Comparison of ENCODE assay signal across 2 cellular contexts in genomic region chr6:113381232-113381631, GRCh38.
TF ChIP-seq lines count a peak whose summit lies in the region.

No MANE protein-coding gene starts in this region.

TF ChIP-seq in IMR-90, 13 proteins besides CTCF, POLR2A, EP300 and RAD21:
- TF ChIP-seq, protein P1, sequence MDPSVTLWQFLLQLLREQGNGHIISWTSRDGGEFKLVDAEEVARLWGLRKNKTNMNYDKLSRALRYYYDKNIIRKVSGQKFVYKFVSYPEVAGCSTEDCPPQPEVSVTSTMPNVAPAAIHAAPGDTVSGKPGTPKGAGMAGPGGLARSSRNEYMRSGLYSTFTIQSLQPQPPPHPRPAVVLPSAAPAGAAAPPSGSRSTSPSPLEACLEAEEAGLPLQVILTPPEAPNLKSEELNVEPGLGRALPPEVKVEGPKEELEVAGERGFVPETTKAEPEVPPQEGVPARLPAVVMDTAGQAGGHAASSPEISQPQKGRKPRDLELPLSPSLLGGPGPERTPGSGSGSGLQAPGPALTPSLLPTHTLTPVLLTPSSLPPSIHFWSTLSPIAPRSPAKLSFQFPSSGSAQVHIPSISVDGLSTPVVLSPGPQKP (IDR thresholded peaks at IDR 0.05; ENCODE audit: borderline replicate concordance, low read depth, low read length): no peak
- TF ChIP-seq BHLHE40 (IDR thresholded peaks at IDR 0.05; ENCODE audit: low read depth, low read length) (no peak), FOS (IDR thresholded peaks at IDR 0.05; ENCODE audit: low read depth, low read length) (peak; percentile 54)

TF ChIP-seq in HepG2, 621 proteins besides CTCF, POLR2A, EP300 and RAD21:
- TF ChIP-seq JUND (CRISPR knock-in tag; IDR thresholded peaks at IDR 0.05) (no peak), PHF8 (CRISPR knock-in tag; IDR thresholded peaks at IDR 0.05) (no peak), KLF16 (CRISPR knock-in tag; IDR thresholded peaks at IDR 0.05) (no peak), HDAC2 (CRISPR knock-in tag; IDR thresholded peaks at IDR 0.05) (no peak), AKAP8 (CRISPR knock-in tag; IDR thresholded peaks at IDR 0.05) (no peak), SNAPC2 (CRISPR knock-in tag; IDR thresholded peaks at IDR 0.05) (no peak), ZNF296 (CRISPR knock-in tag; conservative IDR thresholded peaks at IDR 0.05) (no peak), CBFB (CRISPR knock-in tag; IDR thresholded peaks at IDR 0.05) (no peak), RNF219 (CRISPR knock-in tag; IDR thresholded peaks at IDR 0.05) (no peak), ZKSCAN5 (CRISPR knock-in tag; IDR thresholded peaks at IDR 0.05) (no peak), ZFP82 (CRISPR knock-in tag; IDR thresholded peaks at IDR 0.05; ENCODE audit: borderline replicate concordance) (no peak), GTF3A (CRISPR knock-in tag; conservative IDR thresholded peaks at IDR 0.05) (no peak)
- TF ChIP-seq, protein P2, sequence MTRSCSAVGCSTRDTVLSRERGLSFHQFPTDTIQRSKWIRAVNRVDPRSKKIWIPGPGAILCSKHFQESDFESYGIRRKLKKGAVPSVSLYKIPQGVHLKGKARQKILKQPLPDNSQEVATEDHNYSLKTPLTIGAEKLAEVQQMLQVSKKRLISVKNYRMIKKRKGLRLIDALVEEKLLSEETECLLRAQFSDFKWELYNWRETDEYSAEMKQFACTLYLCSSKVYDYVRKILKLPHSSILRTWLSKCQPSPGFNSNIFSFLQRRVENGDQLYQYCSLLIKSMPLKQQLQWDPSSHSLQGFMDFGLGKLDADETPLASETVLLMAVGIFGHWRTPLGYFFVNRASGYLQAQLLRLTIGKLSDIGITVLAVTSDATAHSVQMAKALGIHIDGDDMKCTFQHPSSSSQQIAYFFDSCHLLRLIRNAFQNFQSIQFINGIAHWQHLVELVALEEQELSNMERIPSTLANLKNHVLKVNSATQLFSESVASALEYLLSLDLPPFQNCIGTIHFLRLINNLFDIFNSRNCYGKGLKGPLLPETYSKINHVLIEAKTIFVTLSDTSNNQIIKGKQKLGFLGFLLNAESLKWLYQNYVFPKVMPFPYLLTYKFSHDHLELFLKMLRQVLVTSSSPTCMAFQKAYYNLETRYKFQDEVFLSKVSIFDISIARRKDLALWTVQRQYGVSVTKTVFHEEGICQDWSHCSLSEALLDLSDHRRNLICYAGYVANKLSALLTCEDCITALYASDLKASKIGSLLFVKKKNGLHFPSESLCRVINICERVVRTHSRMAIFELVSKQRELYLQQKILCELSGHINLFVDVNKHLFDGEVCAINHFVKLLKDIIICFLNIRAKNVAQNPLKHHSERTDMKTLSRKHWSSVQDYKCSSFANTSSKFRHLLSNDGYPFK (CRISPR knock-in tag; IDR thresholded peaks at IDR 0.05; ENCODE audit: borderline replicate concordance): no peak
